In genomic region chr11:2783536-2784082, GRCh38 we compare ENCODE assay signal across 31 cellular contexts.
DNase-seq lines count a peak whose midpoint lies in the region; ATAC-seq, FAIRE-seq and TF ChIP-seq lines count a peak whose summit lies in the region.
"Had no signal": no experiment of that assay in that cellular context is flagged by ENCODE, and none has a peak within 500 bp of the region (broad histone marks: within the 10 kb centered on the region; RNA-seq: fewer than 3 reads in every experiment).

No MANE protein-coding gene starts in this region.

- peaks cover 3% of the 10 kb centered on the region for H3K4me1 Mint-ChIP-seq in CD8-positive, alpha-beta T cell (ENCODE audit: low read depth)
- H3K4me1 Mint-ChIP-seq: activated CD4-positive, alpha-beta memory T cell treated with anti-CD3 and anti-CD28 coated beads, Interleukin-2, amount 10 ng/mL, durations not matched to agents 7 days and 5 days; activated naive CD4-positive, alpha-beta T cell treated with anti-CD3 and anti-CD28 coated beads, Interleukin-2, amount 10 ng/mL, durations not matched to agents 7 days and 5 days; immature natural killer cell had no signal

- no peaks in the 10 kb centered on the region for H3K4me1 ChIP-seq in A673 (ENCODE audit: insufficient read depth, low read length, poor library complexity, severe bottlenecking)
- H3K4me1 ChIP-seq in CD8-positive, alpha-beta T cell (ENCODE audit: insufficient read depth, low read length): no peaks in the 10 kb centered on the region

- POLR2A ChIA-PET in A673 (lab: Charles Lee; ENCODE audit: low non-redundant PET): no interaction called here
- POLR2A ChIA-PET in CD8-positive, alpha-beta T cell (lab: Charles Lee): no interaction called here

- CTCF ChIA-PET in A673 (lab: Charles Lee): no interaction called here
- CTCF ChIA-PET in CD8-positive, alpha-beta T cell (lab: Charles Lee): no interaction called here

- peaks cover 7% of the 10 kb centered on the region for H3K36me3 Mint-ChIP-seq in CD8-positive, alpha-beta T cell
- H3K36me3 Mint-ChIP-seq: activated naive CD4-positive, alpha-beta T cell treated with anti-CD3 and anti-CD28 coated beads, Interleukin-2, amount 10 ng/mL, durations not matched to agents 7 days and 5 days had no signal

- intact Hi-C loops in A673 (cut with micrococcal nuclease; ENCODE audit: unreplicated experiment): no loop called here
- intact Hi-C loops in CD8-positive, alpha-beta T cell (cut with DNase I, micrococcal nuclease): no loop called here

- peak; percentile 56 for FAIRE-seq in islet of Langerhans (lab: Jason Lieb, UNC)
- FAIRE-seq: GM18507 had no signal

- H3K27ac Mint-ChIP-seq in CD8-positive, alpha-beta T cell: no peak overlapping the region
- H3K27ac Mint-ChIP-seq: activated CD4-positive, alpha-beta memory T cell treated with anti-CD3 and anti-CD28 coated beads, Interleukin-2, amount 10 ng/mL, durations not matched to agents 7 days and 5 days; activated naive CD4-positive, alpha-beta T cell treated with anti-CD3 and anti-CD28 coated beads, Interleukin-2, amount 10 ng/mL, durations not matched to agents 7 days and 5 days; activated T-helper 1 cell treated with anti-CD3 and anti-CD28 coated beads, Interleukin-12 subunit alpha, Interleukin-12 subunit beta, Interleukin-2, Interleukin-4 antibody, amounts not matched to agents 30 ng/mL and 10 ng/mL and 1 ng/mL, durations not matched to agents 14 hours and 24 hours and 36 hours; H9; immature natural killer cell; nephron progenitor cell; stimulated activated memory B cell treated with anti-CD40 and anti-IgM and Interleukin-4, amounts not matched to agents 10 μg/mL and 1 μg/mL and 100 μg/mL, for 72 hours had no signal

- peaks cover 20% of the 10 kb centered on the region for H3K27me3 ChIP-seq in A673 (replicated peaks; ENCODE audit: insufficient read depth, low read depth, low read length, poor library complexity)
- H3K27me3 ChIP-seq in CD8-positive, alpha-beta T cell (ENCODE audit: insufficient read depth, low read length): no peaks in the 10 kb centered on the region
- H3K27me3 ChIP-seq: adrenal gland had no signal

- H3K36me3 ChIP-seq in A673 (ENCODE audit: insufficient read depth, low read length, poor library complexity, severe bottlenecking): no peaks in the 10 kb centered on the region
- no peaks in the 10 kb centered on the region for H3K36me3 ChIP-seq in CD8-positive, alpha-beta T cell (ENCODE audit: insufficient read depth, low read length)
- H3K36me3 ChIP-seq: adrenal gland; BLaER1 treated with 17β-estradiol and CSF1 and Interleukin-3, amounts not matched to agents 10 nM and 100 nM had no signal

- no peaks in the 10 kb centered on the region for H3K9me3 Mint-ChIP-seq in CD8-positive, alpha-beta T cell
- H3K9me3 Mint-ChIP-seq: activated CD4-positive, alpha-beta memory T cell treated with anti-CD3 and anti-CD28 coated beads, Interleukin-2, amount 10 ng/mL, durations not matched to agents 7 days and 5 days; activated naive CD4-positive, alpha-beta T cell treated with anti-CD3 and anti-CD28 coated beads, Interleukin-2, amount 10 ng/mL, durations not matched to agents 7 days and 5 days; immature natural killer cell had no signal

- H3K27ac ChIP-seq in A673 (ENCODE audit: low read depth, low read length, poor library complexity, severe bottlenecking): no peak overlapping the region
- no peak overlapping the region for H3K27ac ChIP-seq in CD8-positive, alpha-beta T cell (ENCODE audit: low read depth, low read length)
- H3K27ac ChIP-seq: adrenal gland; BLaER1 treated with 17β-estradiol and CSF1 and Interleukin-3, amounts not matched to agents 10 nM and 100 nM; HL-60; PC-9; SK-N-MC had no signal

- H3K4me3 Mint-ChIP-seq in CD8-positive, alpha-beta T cell: no peak overlapping the region
- H3K4me3 Mint-ChIP-seq: activated CD4-positive, alpha-beta memory T cell treated with anti-CD3 and anti-CD28 coated beads, Interleukin-2, amount 10 ng/mL, durations not matched to agents 7 days and 5 days; activated naive CD4-positive, alpha-beta T cell treated with anti-CD3 and anti-CD28 coated beads, Interleukin-2, amount 10 ng/mL, durations not matched to agents 7 days and 5 days; activated T-helper 1 cell treated with anti-CD3 and anti-CD28 coated beads, Interleukin-12 subunit alpha, Interleukin-12 subunit beta, Interleukin-2, Interleukin-4 antibody, amounts not matched to agents 30 ng/mL and 10 ng/mL and 1 ng/mL, durations not matched to agents 14 hours and 24 hours and 36 hours; H9; immature natural killer cell; nephron progenitor cell; stimulated activated memory B cell treated with anti-CD40 and anti-IgM and Interleukin-4, amounts not matched to agents 10 μg/mL and 1 μg/mL and 100 μg/mL, for 72 hours had no signal

- DNase-seq in ELR (ENCODE audit: low read depth): peak; percentile 16
- DNase-seq in M059J (ENCODE audit: low read depth): peak; percentile 53
- peak; percentile 69 for DNase-seq in amniotic epithelial cell (ENCODE audit: low read depth)
- DNase-seq in NCI-H187 (lab: John Stamatoyannopoulos, UW): no peak
- no peak for DNase-seq in A673 (ENCODE audit: low spot score)
- DNase-seq in CD8-positive, alpha-beta T cell: no peak
- DNase-seq in Ammon's horn (ENCODE audit: low spot score): no peak
- DNase-seq: activated CD4-positive, alpha-beta memory T cell treated with anti-CD3 and anti-CD28 coated beads, Interleukin-2, amount 10 ng/mL, durations not matched to agents 7 days and 5 days; activated CD4-positive, alpha-beta T cell treated with anti-CD3 and anti-CD28 coated beads for 1 hour; activated CD8-positive, alpha-beta memory T cell treated with anti-CD3 and anti-CD28 coated beads, Interleukin-2, amount 50 U/mL, for 4 hours; activated naive CD4-positive, alpha-beta T cell treated with anti-CD3 and anti-CD28 coated beads, Interleukin-2, amount 10 ng/mL, durations not matched to agents 7 days and 5 days; adrenal gland; DMS79; H9; immature natural killer cell; left colon; NCI-H1105; NCI-H1930; NCI-H2171 treated with DMSO at 0.1 percent for 48 hours; NCI-H510A; nephron progenitor cell; PC-9; substantia nigra; trophoblast cell had no signal

- no peak for ATAC-seq in CD8-positive, alpha-beta T cell
- ATAC-seq: left colon; stimulated activated memory B cell treated with anti-CD40 and anti-IgM and Interleukin-4, amounts not matched to agents 10 μg/mL and 1 μg/mL and 100 μg/mL, for 72 hours had no signal

- H3K9me3 ChIP-seq in A673 (ENCODE audit: low read depth, low read length, poor library complexity, severe bottlenecking): peaks cover 6% of the 10 kb centered on the region
- no peaks in the 10 kb centered on the region for H3K9me3 ChIP-seq in CD8-positive, alpha-beta T cell (ENCODE audit: low read length)
- H3K9me3 ChIP-seq: adrenal gland had no signal

- BruUV-seq in A673 (replicated peaks; lab: Mats Ljungman, UMichigan): no TSS peak

- TF ChIP-seq CTCF in A673 (conservative IDR thresholded peaks at IDR 0.05; ENCODE audit: low read depth, low read length): no peak
- no peak for TF ChIP-seq CTCF in CD8-positive, alpha-beta T cell (IDR thresholded peaks at IDR 0.05)

- no peak overlapping the region for H3K4me3 ChIP-seq in A673 (ENCODE audit: low read depth, low read length, poor library complexity, severe bottlenecking)
- H3K4me3 ChIP-seq in CD8-positive, alpha-beta T cell (ENCODE audit: low read depth, low read length): no peak overlapping the region
- H3K4me3 ChIP-seq: adrenal gland; BLaER1 treated with 17β-estradiol and CSF1 and Interleukin-3, amounts not matched to agents 10 nM and 100 nM; PC-9; SK-N-MC had no signal

- H3K27me3 Mint-ChIP-seq in CD8-positive, alpha-beta T cell (ENCODE audit: low read depth): no peaks in the 10 kb centered on the region
- H3K27me3 Mint-ChIP-seq: stimulated activated memory B cell treated with anti-CD40 and anti-IgM and Interleukin-4, amounts not matched to agents 10 μg/mL and 1 μg/mL and 100 μg/mL, for 72 hours had no signal

Comparison
In these comparisons a context has a peak if more than half of its experiments do, and no peak if none do; other contexts are left out.
1. DNase-seq: peak in ELR (single experiment), M059J (single experiment) and amniotic epithelial cell (single experiment); none in NCI-H187 (0 of 2), A673 (single experiment), CD8-positive, alpha-beta T cell (0 of 7) and Ammon's horn (single experiment).